In genomic region chr5:56002303-56002702, GRCh38 we compare ENCODE assay signal across 21 cellular contexts.
"Had no signal": no experiment of that assay in that cellular context is flagged by ENCODE, and none has a peak within 500 bp of the region (broad histone marks: within the 10 kb centered on the region; RNA-seq: fewer than 3 reads in every experiment).

No MANE protein-coding gene starts in this region.

- H3K27me3 ChIP-seq: adrenal gland, breast epithelium had no signal

- H3K27me3 Mint-ChIP-seq: activated CD8-positive, alpha-beta T cell treated with anti-CD3 and anti-CD28 coated beads for 36 hours; activated naive CD8-positive, alpha-beta T cell treated with anti-CD3 and anti-CD28 coated beads, Interleukin-2, amount 10 ng/mL, durations not matched to agents 7 days and 5 days had no signal

- H3K36me3 ChIP-seq: adrenal gland, breast epithelium had no signal

- H3K4me1 ChIP-seq: breast epithelium had no signal

- H3K27ac Mint-ChIP-seq: activated CD8-positive, alpha-beta T cell treated with anti-CD3 and anti-CD28 coated beads for 36 hours; activated naive CD8-positive, alpha-beta T cell treated with anti-CD3 and anti-CD28 coated beads, Interleukin-2, amount 10 ng/mL, durations not matched to agents 7 days and 5 days; T-helper 1 cell treated with Interleukin-12 subunit alpha and Interleukin-12 subunit beta and Interleukin-4 antibody, amounts not matched to agents 30 μg/mL and 1 μg/mL, for 36 hours had no signal

- H3K4me3 Mint-ChIP-seq: activated CD8-positive, alpha-beta T cell treated with anti-CD3 and anti-CD28 coated beads for 36 hours; activated naive CD8-positive, alpha-beta T cell treated with anti-CD3 and anti-CD28 coated beads, Interleukin-2, amount 10 ng/mL, durations not matched to agents 7 days and 5 days; T-helper 1 cell treated with Interleukin-12 subunit alpha and Interleukin-12 subunit beta and Interleukin-4 antibody, amounts not matched to agents 30 μg/mL and 1 μg/mL, for 36 hours had no signal

- DNase-seq: activated CD4-positive, alpha-beta T cell treated with anti-CD3 and anti-CD28 coated beads for 4 hours; activated CD8-positive, alpha-beta memory T cell treated with anti-CD3 and anti-CD28 coated beads, Interleukin-2, amount 50 U/mL, for 4 hours; activated CD8-positive, alpha-beta T cell treated with anti-CD3 and anti-CD28 coated beads for 36 hours; activated naive CD4-positive, alpha-beta T cell treated with anti-CD3 and anti-CD28 coated beads, Interleukin-2, amount 50 U/mL, for 16 hours; activated naive CD8-positive, alpha-beta T cell treated with anti-CD3 and anti-CD28 coated beads, Interleukin-2, amount 10 ng/mL, durations not matched to agents 7 days and 5 days; adrenal gland; anterior cingulate cortex; caudate nucleus; MM.1S; NCI-H1105; NCI-H1436; NCI-H1694 treated with DMSO at 0.1 percent for 48 hours; NCI-H2029 treated with DMSO at 0.1 percent for 48 hours; NCI-H345; NCI-H510A treated with DMSO at 0.1 percent for 48 hours; NCI-H69; PC-3; SHP77 treated with DMSO at 0.1 percent for 48 hours had no signal

- H3K9me3 ChIP-seq: adrenal gland, breast epithelium had no signal

- ATAC-seq: activated CD4-positive, CD25-positive, alpha-beta regulatory T cell treated with anti-CD3 and anti-CD28 coated beads, Interleukin-2, amount 50 U/mL, for 24 hours; activated CD8-positive, alpha-beta T cell treated with anti-CD3 and anti-CD28 coated beads for 36 hours had no signal

- H3K4me3 ChIP-seq: adrenal gland, breast epithelium had no signal
